ENCODE assay signal across 26 cellular contexts in the genomic region with DNA sequence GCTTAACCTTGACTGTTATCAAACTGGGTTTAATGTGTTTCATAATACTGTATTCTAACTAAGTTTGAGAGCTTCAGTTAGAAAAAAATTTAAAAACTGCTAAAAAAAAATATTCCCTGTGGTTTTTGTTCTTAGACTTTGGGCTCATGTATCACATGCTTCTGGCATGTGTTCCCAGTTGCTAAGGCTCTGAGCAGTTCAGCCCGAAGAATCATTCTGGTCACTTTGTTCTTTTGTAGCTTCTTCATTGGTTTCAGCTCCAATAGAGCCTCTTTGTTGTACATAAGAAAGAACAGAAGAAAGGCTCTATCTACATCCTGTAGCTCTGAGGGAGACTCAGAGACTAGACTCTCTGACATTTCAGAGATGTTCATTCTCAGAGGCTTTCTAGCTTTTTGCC. TPM values are rescaled to one million over a fixed set of nuclear protein-coding genes. Genes with fewer than 3 reads are reported as not detected.
DNase-seq lines count a peak whose midpoint lies in the region; ATAC-seq and TF ChIP-seq lines count a peak whose summit lies in the region.
"Had no signal": no experiment of that assay in that cellular context is flagged by ENCODE, and none has a peak within 500 bp of the region (broad histone marks: within the 10 kb centered on the region; RNA-seq: fewer than 3 reads in every experiment).

No MANE protein-coding gene starts in this region.

- H2AFZ ChIP-seq in GM23338: no peak overlapping the region

- H3F3A ChIP-seq in GM23338 (replicated peaks; ENCODE audit: low read depth): no peaks in the 10 kb centered on the region

- no peaks in the 10 kb centered on the region for H3K9me3 Mint-ChIP-seq in GM23338
- H3K9me3 Mint-ChIP-seq: activated CD8-positive, alpha-beta T cell treated with anti-CD3 and anti-CD28 coated beads for 36 hours; activated naive CD4-positive, alpha-beta T cell treated with anti-CD3 and anti-CD28 coated beads, Interleukin-2, amount 50 U/mL, for 24 hours; activated T-helper 2 cell treated with anti-CD3 and anti-CD28 coated beads, Interferon-gamma antibody, Interleukin-2, Interleukin-4, amounts not matched to agents 10 μg/mL and 5 μg/mL and 100 μg/mL, durations not matched to agents 14 hours and 24 hours and 36 hours; memory B cell; stimulated activated naive CD8-positive, alpha-beta T cell treated with anti-CD3 and anti-CD28 coated beads, Interleukin-15, Interleukin-2, amounts not matched to agents 100 ng/mL and 50 ng/mL, for 24 hours had no signal

- H3K27me3 ChIP-seq in GM23338 (ENCODE audit: insufficient read depth): no peaks in the 10 kb centered on the region
- H3K27me3 ChIP-seq: neutrophil, SJSA1, thyroid gland had no signal

- H3K79me2 ChIP-seq in GM23338 (replicated peaks; ENCODE audit: insufficient read depth): peaks cover 89% of the 10 kb centered on the region

- H3K4me2 ChIP-seq in GM23338: 0 out of 2 replicates have a peak overlapping the region, but pooled peaks have one; percentile 9

- H3K9me2 ChIP-seq in GM23338 (ENCODE audit: insufficient read depth): no peaks in the 10 kb centered on the region

- no peak overlapping the region for H3K27ac ChIP-seq in GM23338 (ENCODE audit: low read depth)
- H3K27ac ChIP-seq: neutrophil, prostate gland, SJSA1, thyroid gland had no signal

- peaks cover 56% of the 10 kb centered on the region for H3K4me1 ChIP-seq in GM23338 (ENCODE audit: insufficient read depth)
- H3K4me1 ChIP-seq: prostate gland had no signal

- H4K20me1 ChIP-seq in GM23338 (replicated peaks; ENCODE audit: insufficient read depth): no peaks in the 10 kb centered on the region; the same call in 1 of the 2 replicates

- peaks cover 70% of the 10 kb centered on the region for H3K4me1 Mint-ChIP-seq in GM23338
- H3K4me1 Mint-ChIP-seq: activated naive CD4-positive, alpha-beta T cell treated with anti-CD3 and anti-CD28 coated beads, Interleukin-2, amount 50 U/mL, for 24 hours; memory B cell had no signal

- TF ChIP-seq CTCF in GM23338 (conservative IDR thresholded peaks at IDR 0.05; ENCODE audit: low read depth in 2 of 2) (no peak), astrocyte of the spinal cord (IDR thresholded peaks at IDR 0.05; ENCODE audit: low read depth, low read length) (no peak)

- no peaks in the 10 kb centered on the region for H3K36me3 ChIP-seq in GM23338 (ENCODE audit: insufficient read depth)
- H3K36me3 ChIP-seq: neutrophil, prostate gland, SJSA1, thyroid gland had no signal

- in situ Hi-C loops in astrocyte of the spinal cord (cut with HindIII; ENCODE audit: low sequenced_read_pairs): no loop called here

- DNase-seq in GM23338 (ENCODE audit: low spot score) (peak; percentile 27), astrocyte of the spinal cord (ENCODE audit: low read depth, low spot score) (peak; percentile 28), foreskin melanocyte (peak; percentile 96), pons (ENCODE audit: low spot score) (peak; percentile 55), NCI-H446 treated with DMSO at 0.1 percent for 48 hours (lab: John Stamatoyannopoulos, UW) (no peak), KG1 (lab: John Stamatoyannopoulos, UW) (no peak)
- DNase-seq: activated CD4-positive, CD25-positive, alpha-beta regulatory T cell treated with anti-CD3 and anti-CD28 coated beads, Interleukin-2, amount 50 U/mL, for 72 hours; activated CD8-positive, alpha-beta T cell treated with anti-CD3 and anti-CD28 coated beads for 36 hours; aorta; dermis blood vessel endothelial cell; DMS79 treated with DMSO at 0.1 percent for 48 hours; NCI-H1417 treated with DMSO at 0.1 percent for 48 hours; NCI-H2081; NCI-H345; NCI-H748 treated with DMSO at 0.1 percent for 48 hours; T-helper 1 cell; thyroid gland had no signal

- no peak overlapping the region for H3K4me3 Mint-ChIP-seq in GM23338
- H3K4me3 Mint-ChIP-seq: activated CD8-positive, alpha-beta T cell treated with anti-CD3 and anti-CD28 coated beads for 36 hours; activated naive CD4-positive, alpha-beta T cell treated with anti-CD3 and anti-CD28 coated beads, Interleukin-2, amount 50 U/mL, for 24 hours; memory B cell; stimulated activated naive CD8-positive, alpha-beta T cell treated with anti-CD3 and anti-CD28 coated beads, Interleukin-15, Interleukin-2, amounts not matched to agents 100 ng/mL and 50 ng/mL, for 24 hours had no signal

- ATAC-seq in GM23338 (peak; percentile 68), GM21737 (IDR thresholded peaks at IDR 0.05; ENCODE audit: unreplicated experiment) (no peak), GM18861 (IDR thresholded peaks at IDR 0.05; ENCODE audit: unreplicated experiment) (no peak)
- ATAC-seq: activated CD8-positive, alpha-beta T cell treated with anti-CD3 and anti-CD28 coated beads for 36 hours had no signal

- H3K27ac Mint-ChIP-seq in GM23338: no peak overlapping the region
- H3K27ac Mint-ChIP-seq: activated CD8-positive, alpha-beta T cell treated with anti-CD3 and anti-CD28 coated beads for 36 hours; activated naive CD4-positive, alpha-beta T cell treated with anti-CD3 and anti-CD28 coated beads, Interleukin-2, amount 50 U/mL, for 24 hours; activated T-helper 2 cell treated with anti-CD3 and anti-CD28 coated beads, Interferon-gamma antibody, Interleukin-2, Interleukin-4, amounts not matched to agents 10 μg/mL and 5 μg/mL and 100 μg/mL, durations not matched to agents 14 hours and 24 hours and 36 hours; memory B cell; stimulated activated naive CD8-positive, alpha-beta T cell treated with anti-CD3 and anti-CD28 coated beads, Interleukin-15, Interleukin-2, amounts not matched to agents 100 ng/mL and 50 ng/mL, for 24 hours had no signal

- no peaks in the 10 kb centered on the region for H3K27me3 Mint-ChIP-seq in GM23338 (ENCODE audit: insufficient read depth, low read depth, poor library complexity)
- H3K27me3 Mint-ChIP-seq: stimulated activated naive CD8-positive, alpha-beta T cell treated with anti-CD3 and anti-CD28 coated beads, Interleukin-15, Interleukin-2, amounts not matched to agents 100 ng/mL and 50 ng/mL, for 24 hours had no signal

- H3K36me3 Mint-ChIP-seq in GM23338 (ENCODE audit: low read depth): no peaks in the 10 kb centered on the region
- H3K36me3 Mint-ChIP-seq: activated naive CD4-positive, alpha-beta T cell treated with anti-CD3 and anti-CD28 coated beads, Interleukin-2, amount 50 U/mL, for 24 hours; memory B cell had no signal

- H3K4me3 ChIP-seq in GM23338 (no peak overlapping the region), astrocyte of the spinal cord (ENCODE audit: low read depth, low read length) (no peak overlapping the region)
- H3K4me3 ChIP-seq: prostate gland, SJSA1, thyroid gland had no signal

TF ChIP-seq in GM23338, 12 proteins besides CTCF, POLR2A, EP300 and RAD21 (continues in another document):
- TF ChIP-seq, protein P1, sequence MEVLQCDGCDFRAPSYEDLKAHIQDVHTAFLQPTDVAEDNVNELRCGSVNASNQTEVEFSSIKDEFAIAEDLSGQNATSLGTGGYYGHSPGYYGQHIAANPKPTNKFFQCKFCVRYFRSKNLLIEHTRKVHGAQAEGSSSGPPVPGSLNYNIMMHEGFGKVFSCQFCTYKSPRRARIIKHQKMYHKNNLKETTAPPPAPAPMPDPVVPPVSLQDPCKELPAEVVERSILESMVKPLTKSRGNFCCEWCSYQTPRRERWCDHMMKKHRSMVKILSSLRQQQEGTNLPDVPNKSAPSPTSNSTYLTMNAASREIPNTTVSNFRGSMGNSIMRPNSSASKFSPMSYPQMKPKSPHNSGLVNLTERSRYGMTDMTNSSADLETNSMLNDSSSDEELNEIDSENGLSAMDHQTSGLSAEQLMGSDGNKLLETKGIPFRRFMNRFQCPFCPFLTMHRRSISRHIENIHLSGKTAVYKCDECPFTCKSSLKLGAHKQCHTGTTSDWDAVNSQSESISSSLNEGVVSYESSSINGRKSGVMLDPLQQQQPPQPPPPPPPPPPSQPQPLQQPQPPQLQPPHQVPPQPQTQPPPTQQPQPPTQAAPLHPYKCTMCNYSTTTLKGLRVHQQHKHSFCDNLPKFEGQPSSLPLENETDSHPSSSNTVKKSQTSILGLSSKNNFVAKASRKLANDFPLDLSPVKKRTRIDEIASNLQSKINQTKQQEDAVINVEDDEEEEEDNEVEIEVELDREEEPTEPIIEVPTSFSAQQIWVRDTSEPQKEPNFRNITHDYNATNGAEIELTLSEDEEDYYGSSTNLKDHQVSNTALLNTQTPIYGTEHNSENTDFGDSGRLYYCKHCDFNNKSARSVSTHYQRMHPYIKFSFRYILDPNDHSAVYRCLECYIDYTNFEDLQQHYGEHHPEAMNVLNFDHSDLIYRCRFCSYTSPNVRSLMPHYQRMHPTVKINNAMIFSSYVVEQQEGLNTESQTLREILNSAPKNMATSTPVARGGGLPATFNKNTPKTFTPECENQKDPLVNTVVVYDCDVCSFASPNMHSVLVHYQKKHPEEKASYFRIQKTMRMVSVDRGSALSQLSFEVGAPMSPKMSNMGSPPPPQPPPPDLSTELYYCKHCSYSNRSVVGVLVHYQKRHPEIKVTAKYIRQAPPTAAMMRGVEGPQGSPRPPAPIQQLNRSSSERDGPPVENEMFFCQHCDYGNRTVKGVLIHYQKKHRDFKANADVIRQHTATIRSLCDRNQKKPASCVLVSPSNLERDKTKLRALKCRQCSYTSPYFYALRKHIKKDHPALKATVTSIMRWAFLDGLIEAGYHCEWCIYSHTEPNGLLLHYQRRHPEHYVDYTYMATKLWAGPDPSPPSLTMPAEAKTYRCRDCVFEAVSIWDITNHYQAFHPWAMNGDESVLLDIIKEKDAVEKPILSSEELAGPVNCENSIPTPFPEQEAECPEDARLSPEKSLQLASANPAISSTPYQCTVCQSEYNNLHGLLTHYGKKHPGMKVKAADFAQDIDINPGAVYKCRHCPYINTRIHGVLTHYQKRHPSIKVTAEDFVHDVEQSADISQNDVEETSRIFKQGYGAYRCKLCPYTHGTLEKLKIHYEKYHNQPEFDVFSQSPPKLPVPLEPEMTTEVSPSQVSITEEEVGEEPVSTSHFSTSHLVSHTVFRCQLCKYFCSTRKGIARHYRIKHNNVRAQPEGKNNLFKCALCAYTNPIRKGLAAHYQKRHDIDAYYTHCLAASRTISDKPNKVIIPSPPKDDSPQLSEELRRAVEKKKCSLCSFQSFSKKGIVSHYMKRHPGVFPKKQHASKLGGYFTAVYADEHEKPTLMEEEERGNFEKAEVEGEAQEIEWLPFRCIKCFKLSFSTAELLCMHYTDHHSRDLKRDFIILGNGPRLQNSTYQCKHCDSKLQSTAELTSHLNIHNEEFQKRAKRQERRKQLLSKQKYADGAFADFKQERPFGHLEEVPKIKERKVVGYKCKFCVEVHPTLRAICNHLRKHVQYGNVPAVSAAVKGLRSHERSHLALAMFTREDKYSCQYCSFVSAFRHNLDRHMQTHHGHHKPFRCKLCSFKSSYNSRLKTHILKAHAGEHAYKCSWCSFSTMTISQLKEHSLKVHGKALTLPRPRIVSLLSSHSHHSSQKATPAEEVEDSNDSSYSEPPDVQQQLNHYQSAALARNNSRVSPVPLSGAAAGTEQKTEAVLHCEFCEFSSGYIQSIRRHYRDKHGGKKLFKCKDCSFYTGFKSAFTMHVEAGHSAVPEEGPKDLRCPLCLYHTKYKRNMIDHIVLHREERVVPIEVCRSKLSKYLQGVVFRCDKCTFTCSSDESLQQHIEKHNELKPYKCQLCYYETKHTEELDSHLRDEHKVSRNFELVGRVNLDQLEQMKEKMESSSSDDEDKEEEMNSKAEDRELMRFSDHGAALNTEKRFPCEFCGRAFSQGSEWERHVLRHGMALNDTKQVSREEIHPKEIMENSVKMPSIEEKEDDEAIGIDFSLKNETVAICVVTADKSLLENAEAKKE (CRISPR knock-in tag; IDR thresholded peaks at IDR 0.05): 0 out of 2 replicates have a peak, but pooled peaks have one; percentile 10

RNA-seq across cellular contexts. Expression of a gene that starts 25.6 kb away (rescaled TPM):
- total RNA-seq in GM23338 (2014; rRNA removed; shearing (Covaris generic)): 14.7 and 24.7 TPM in 2 replicates
- polyA plus RNA-seq in GM23338 (2016; fragmentation: Nextera tagmentation; extraction: Ambion mirVana): 12.9 and 15.9 TPM in 2 replicates
- total RNA-seq: activated CD8-positive, alpha-beta T cell treated with anti-CD3 and anti-CD28 coated beads for 36 hours; activated T-helper 2 cell treated with anti-CD3 and anti-CD28 coated beads, Interferon-gamma antibody, Interleukin-2, Interleukin-4, amounts not matched to agents 10 μg/mL and 5 μg/mL and 100 μg/mL, durations not matched to agents 14 hours and 24 hours and 36 hours had no signal
- polyA plus RNA-seq: aorta had no signal

Comparison
In these comparisons a context has a peak if more than half of its experiments do, and no peak if none do; other contexts are left out.
1. DNase-seq: peak in GM23338 (single experiment), astrocyte of the spinal cord (single experiment), foreskin melanocyte (single experiment) and pons (single experiment); none in NCI-H446 treated with DMSO at 0.1 percent for 48 hours (single experiment) and KG1 (single experiment).